8 cellular contexts compared by ENCODE assay signal in genomic region chr10:63711866-63712716, GRCh38.
A peak's percentile ranks its signal among the peaks of the same experiment; 100 is the strongest.
DNase-seq lines count a peak whose midpoint lies in the region; ATAC-seq, FAIRE-seq and TF ChIP-seq lines count a peak whose summit lies in the region.

No MANE protein-coding gene starts in this region.

- FAIRE-seq in K562 (lab: Jason Lieb, UNC): no peak

- no TSS peak for BruUV-seq in K562 (replicated peaks; lab: Mats Ljungman, UMichigan)

- H3K27me3 ChIP-seq in K562 (ENCODE audit: control insufficient read depth in 2 of 2, insufficient read depth in 2 of 2, low read length in 2 of 2) (peaks cover 22 to 35% of the 10 kb centered on the region in 2 experiments), skeletal muscle satellite cell (ENCODE audit: control insufficient read depth, insufficient read depth, low read length) (no peaks in the 10 kb centered on the region)

- in situ Hi-C loops in K562 (cut with MboI): no loop called here

- H3K36me3 ChIP-seq in K562 (ENCODE audit: control insufficient read depth, insufficient read depth, low read length) (no peaks in the 10 kb centered on the region), skeletal muscle satellite cell (ENCODE audit: insufficient read depth, low read length) (no peaks in the 10 kb centered on the region)

- CTCF ChIA-PET in K562 (lab: Yijun Ruan, JAX; ENCODE audit: low intra/inter-chr PET ratio): no interaction called here

- no peaks in the 10 kb centered on the region for H3K79me2 ChIP-seq in K562 (ENCODE audit: control insufficient read depth, insufficient read depth, low read length)

- no peak overlapping the region for H2AFZ ChIP-seq in K562 (ENCODE audit: low read depth, low read length)

- no peaks in the 10 kb centered on the region for H3K9me1 ChIP-seq in K562 (ENCODE audit: control insufficient read depth, insufficient read depth, low read length)

- no peak for TF ChIP-seq EP300 in K562 (IDR thresholded peaks at IDR 0.05; ENCODE audit: low read length)

- no peak overlapping the region for H3K27ac ChIP-seq in K562 (ENCODE audit: extremely low read depth, low read depth, low read length)

- TF ChIP-seq CTCF in K562 (IDR thresholded peaks at IDR 0.05 in 2 of 3, conservative IDR thresholded peaks at IDR 0.05 in 1 of 3; ENCODE audit: insufficient read depth in 2 of 3, low read depth in 1 of 3, low read length in 3 of 3): no peak

- DNase-seq in DMS153 treated with DMSO at 0.1 percent for 48 hours (lab: John Stamatoyannopoulos, UW; ENCODE audit: unreplicated experiment) (peak; percentile 98), NCI-H2107 (lab: John Stamatoyannopoulos, UW) (peak; percentile 71), K562 (ENCODE audit: extremely low read depth in 1 of 4, low spot score in 3 of 4) (no peak), hypothalamus (lab: John Stamatoyannopoulos, UW) (peak in 48 of 51 donors; percentile 15 to 86 (median 66))

- H3K4me2 ChIP-seq in K562 (ENCODE audit: insufficient read depth, low read length): no peak overlapping the region
- peak overlapping the region; percentile 42 for H3K4me2 ChIP-seq in skeletal muscle satellite cell (ENCODE audit: low read length)

- H3K4me1 ChIP-seq in K562 (replicated peaks in 1 of 2; ENCODE audit: control insufficient read depth in 2 of 2, insufficient read depth in 2 of 2, low read length in 2 of 2) (peaks cover 0 to 5% of the 10 kb centered on the region in 2 experiments; a peak in 3 of 5 replicates), skeletal muscle satellite cell (ENCODE audit: control insufficient read depth, insufficient read depth, low read length) (peaks cover 39% of the 10 kb centered on the region)

- TF ChIP-seq RAD21 in K562 (CRISPR knock-in tag; conservative IDR thresholded peaks at IDR 0.05 in 1 of 2, IDR thresholded peaks at IDR 0.05 in 1 of 2): no peak

- intact Hi-C loops in K562 (cut with micrococcal nuclease): no loop called here

- no peak for TF ChIP-seq POLR2A in K562 (conservative IDR thresholded peaks at IDR 0.05)

- 12% methylated on average over 6 of the region's 6 CpGs for WGBS in K562 (ENCODE audit: insufficient coverage, low coverage, missing lambda C conversion rate)

- ATAC-seq in K562: peak; percentile 46
- ATAC-seq in HG03565 (IDR thresholded peaks at IDR 0.05; ENCODE audit: unreplicated experiment): no peak
- ATAC-seq in HG03521 (IDR thresholded peaks at IDR 0.05; ENCODE audit: unreplicated experiment): no peak
- no peak for ATAC-seq in HG02870 (IDR thresholded peaks at IDR 0.05; ENCODE audit: unreplicated experiment)

- H3K9ac ChIP-seq in K562 (ENCODE audit: insufficient read depth in 1 of 2, low read depth in 2 of 2, low read length in 2 of 2) (no peak overlapping the region), skeletal muscle satellite cell (ENCODE audit: low read depth, low read length) (peak overlapping the region; percentile 52)

- no peak overlapping the region for H3K4me3 ChIP-seq in K562
- H3K4me3 ChIP-seq in skeletal muscle satellite cell (ENCODE audit: low read length): no peak overlapping the region

- POLR2A ChIA-PET in K562 (lab: Yijun Ruan, JAX): interaction anchor here (0.6 to 0.9 kb wide), 3 partner anchors 9 to 553 kb away, joined by 3 to 5 read pairs (median 4); no protein-coding TSS in a partner anchor

- no peaks in the 10 kb centered on the region for H3K9me3 ChIP-seq in K562 (replicated peaks; ENCODE audit: control insufficient read depth, insufficient read depth, low read depth, low read length)
- H3K9me3 ChIP-seq in skeletal muscle satellite cell (replicated peaks; ENCODE audit: low read length): no peaks in the 10 kb centered on the region

- no peaks in the 10 kb centered on the region for H4K20me1 ChIP-seq in K562 (replicated peaks; ENCODE audit: control insufficient read depth, insufficient read depth, low read length)

TF ChIP-seq in K562, 482 proteins besides CTCF, POLR2A, EP300 and RAD21:
- 0 out of 2 replicates have a peak, but pooled peaks have one; percentile 5 for TF ChIP-seq NFIC (IDR thresholded peaks at IDR 0.05)
- TF ChIP-seq PURB (CRISPR knock-in tag; IDR thresholded peaks at IDR 0.05; ENCODE audit: low read depth): no peak
- TF ChIP-seq BCLAF1 (IDR thresholded peaks at IDR 0.05; ENCODE audit: borderline replicate concordance in 1 of 2, control insufficient read depth in 1 of 2, low read depth in 2 of 2, low read length in 1 of 2): no peak

Comparison
In these comparisons a context has a peak if more than half of its experiments do, and no peak if none do; other contexts are left out.
1. DNase-seq: peak in DMS153 treated with DMSO at 0.1 percent for 48 hours (single experiment), NCI-H2107 (single experiment) and hypothalamus (48 of 51); none in K562 (0 of 4).